In the genomic region with DNA sequence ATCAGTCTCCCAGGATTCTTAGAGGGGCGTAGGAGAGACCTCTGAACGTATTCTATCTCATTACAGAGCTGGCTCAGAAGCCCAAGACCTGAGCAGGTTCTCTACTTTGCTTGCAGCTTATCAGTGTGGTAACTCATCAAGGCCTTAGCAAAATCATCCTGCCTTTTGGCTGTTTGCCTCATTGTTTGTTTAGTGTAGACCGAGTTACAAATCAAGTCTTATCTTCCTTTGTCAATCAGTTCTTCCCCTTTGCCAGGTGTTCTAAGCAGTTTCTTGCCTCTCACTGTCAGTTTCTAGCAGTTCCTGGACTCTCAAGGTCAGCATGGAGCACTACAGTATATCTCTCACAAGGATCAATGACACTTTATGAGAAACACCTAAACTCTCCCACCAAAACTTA, we compare ENCODE assay signal across 18 cellular contexts. TPM values are rescaled to one million over a fixed set of nuclear protein-coding genes. Genes with fewer than 3 reads are reported as not detected.
DNase-seq lines count a peak whose midpoint lies in the region; ATAC-seq, FAIRE-seq and TF ChIP-seq lines count a peak whose summit lies in the region.
"Had no signal": no experiment of that assay in that cellular context is flagged by ENCODE, and none has a peak within 500 bp of the region (broad histone marks: within the 10 kb centered on the region; RNA-seq: fewer than 3 reads in every experiment).

No MANE protein-coding gene starts in this region.

- RAD21 ChIA-PET in HCT116 (lab: Charles Lee; ENCODE audit: low non-redundant PET in 1 of 2, low total read pairs in 2 of 2, uncharacterized antibody in 2 of 2, unreplicated experiment in 2 of 2) = no interaction called here

- TF ChIP-seq CTCF in HCT116 (IDR thresholded peaks at IDR 0.05 in 2 of 3, conservative IDR thresholded peaks at IDR 0.05 in 1 of 3; ENCODE audit: borderline replicate concordance in 1 of 3, insufficient read depth in 1 of 3, low read depth in 2 of 3, low read length in 2 of 3) (no peak), tibial nerve (IDR thresholded peaks at IDR 0.05) (no peak)

- no peaks in the 10 kb centered on the region for H3K9me2 ChIP-seq in HCT116 (ENCODE audit: insufficient read depth)

- 25 to 62% (median 33%) methylated on average over 3 of the region's 3 CpGs for WGBS in small intestine, 3 donors
- 75 to 77% methylated on average over 3 of the region's 3 CpGs for WGBS in tibial nerve, 2 donors

- FAIRE-seq in small intestine (lab: Jason Lieb, UNC) = no peak

- H3K9ac ChIP-seq in HCT116 (ENCODE audit: low read length) = no peak overlapping the region
- H3K9ac ChIP-seq: GM23248 had no signal

- H3K4me2 ChIP-seq in HCT116 (ENCODE audit: low read length) = no peak overlapping the region

- peak overlapping the region; percentile 12 for H2AFZ ChIP-seq in HCT116 (ENCODE audit: low read depth, low read length, poor library complexity, severe bottlenecking)
- H2AFZ ChIP-seq: GM23248 had no signal

- intact Hi-C loops in HCT116 (cut with micrococcal nuclease) = no loop called here

- CTCF ChIA-PET in HCT116 (lab: Charles Lee) = no interaction called here

- H3K27ac ChIP-seq in HCT116 (ENCODE audit: low read depth, low read length) (no peak overlapping the region), small intestine (ENCODE audit: low read depth in 1 of 2, low read length in 1 of 2) (no peak overlapping the region), tibial nerve (no peak overlapping the region)
- H3K27ac ChIP-seq: GM23248 had no signal

- no peaks in the 10 kb centered on the region for H3K79me2 ChIP-seq in HCT116 (ENCODE audit: insufficient read depth, low read length)

- TF ChIP-seq EP300 in tibial nerve (IDR thresholded peaks at IDR 0.05) = no peak

- H3K36me3 ChIP-seq in HCT116 (ENCODE audit: control insufficient read depth in 1 of 2, insufficient read depth in 2 of 2, low read length in 2 of 2) (no peaks in the 10 kb centered on the region), small intestine (ENCODE audit: control insufficient read depth in 2 of 2, insufficient read depth in 2 of 2, low read length in 2 of 2) (no peaks in the 10 kb centered on the region), tibial nerve (no peaks in the 10 kb centered on the region)

- H3K4me3 ChIP-seq in HCT116 (replicated peaks in 1 of 2; ENCODE audit: low read depth in 1 of 2, low read length in 2 of 2) (no peak overlapping the region), small intestine (ENCODE audit: low read depth in 1 of 2, low read length in 2 of 2) (no peak overlapping the region), tibial nerve (no peak overlapping the region)
- H3K4me3 ChIP-seq: GM23248 had no signal

- no peak for TF ChIP-seq POLR2A in HCT116 (IDR thresholded peaks at IDR 0.05; ENCODE audit: borderline replicate concordance, extremely low read depth, insufficient read depth, insufficient read length)
- no peak for TF ChIP-seq POLR2A in tibial nerve (IDR thresholded peaks at IDR 0.05)

- no peak for ATAC-seq in HCT116
- ATAC-seq in HG02973 (IDR thresholded peaks at IDR 0.05; ENCODE audit: unreplicated experiment) = no peak

- no peaks in the 10 kb centered on the region for H4K20me1 ChIP-seq in HCT116 (ENCODE audit: insufficient read depth)

- no TSS peak for BruUV-seq in HCT116 (replicated peaks; lab: Mats Ljungman, UMichigan)

- H3K27me3 ChIP-seq in HCT116 (ENCODE audit: insufficient read depth, low read length) (no peaks in the 10 kb centered on the region), small intestine (ENCODE audit: control insufficient read depth in 2 of 2, insufficient read depth in 2 of 2, low read length in 2 of 2) (no peaks in the 10 kb centered on the region), tibial nerve (no peaks in the 10 kb centered on the region)

- no peaks in the 10 kb centered on the region for H3K4me1 ChIP-seq in HCT116 (ENCODE audit: control insufficient read depth in 1 of 2, insufficient read depth in 2 of 2, low read length in 2 of 2)
- H3K4me1 ChIP-seq in small intestine (ENCODE audit: control insufficient read depth in 2 of 2, insufficient read depth in 1 of 2, low read depth in 1 of 2, low read length in 1 of 2) = no peaks in the 10 kb centered on the region
- no peaks in the 10 kb centered on the region for H3K4me1 ChIP-seq in tibial nerve

- H3K9me3 ChIP-seq in HCT116 (ENCODE audit: control insufficient read depth in 1 of 2, insufficient read depth in 1 of 2, low read depth in 1 of 2, low read length in 2 of 2) (no peaks in the 10 kb centered on the region), small intestine (ENCODE audit: control insufficient read depth, low read depth) (no peaks in the 10 kb centered on the region), tibial nerve (no peaks in the 10 kb centered on the region)

- no peak for TF ChIP-seq RAD21 in HCT116 (IDR thresholded peaks at IDR 0.05; ENCODE audit: low read depth)

- DNase-seq in HCT116 (ENCODE audit: low read depth, low spot score) = no peak
- DNase-seq in NCI-H526 treated with DMSO at 0.1 percent for 48 hours (lab: John Stamatoyannopoulos, UW) = peak; percentile 47
- DNase-seq in iris pigment epithelial cell (ENCODE audit: low read depth) = peak; percentile 12
- peak; percentile 26 for DNase-seq in small intestine
- no peak for DNase-seq in activated naive CD4-positive, alpha-beta T cell treated with Interleukin-2 at 50 U/mL for 16 hours
- DNase-seq in tibial nerve (ENCODE audit: low spot score in 2 of 2) = no peak
- DNase-seq: AML-193, DMS 273 treated with DMSO at 0.1 percent for 48 hours, DND-41, GM23248, IMR-90, Karpas-422, MM.1S, NCI-H1092 treated with DMSO at 0.1 percent for 48 hours, NCI-H2081 treated with DMSO at 0.1 percent for 48 hours, NCI-H774, SHP77 treated with DMSO at 0.1 percent for 48 hours had no signal

- POLR2A ChIA-PET in HCT116 (lab: Charles Lee) = interaction anchor here (1.6 kb wide), 1 partner anchor 9 kb away, joined by 4 read pairs; no protein-coding TSS in a partner anchor

TF ChIP-seq in HCT116, 20 proteins besides CTCF, POLR2A, EP300 and RAD21:
- TF ChIP-seq JUND (IDR thresholded peaks at IDR 0.05) = no peak
- TF ChIP-seq, protein P1, sequence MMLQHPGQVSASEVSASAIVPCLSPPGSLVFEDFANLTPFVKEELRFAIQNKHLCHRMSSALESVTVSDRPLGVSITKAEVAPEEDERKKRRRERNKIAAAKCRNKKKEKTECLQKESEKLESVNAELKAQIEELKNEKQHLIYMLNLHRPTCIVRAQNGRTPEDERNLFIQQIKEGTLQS (IDR thresholded peaks at IDR 0.05) = no peak

RNA-seq across cellular contexts. Expression of a gene that starts 30.9 kb away (rescaled TPM):
- 43.8 TPM for total RNA-seq in HCT116 (2021; ENCODE audit: unreplicated experiment)
- 13.1 and 19.2 TPM in 2 replicates for polyA plus RNA-seq in HCT116 (2012)
- polyA plus RNA-seq in small intestine = 10 to 100 TPM in 2 of 3 donors, 1 to 10 TPM in 1; 5.1 to 12.9 (median 10.3) TPM
- total RNA-seq in tibial nerve = 10 to 100 TPM; 63.3 to 84.3 (median 70.6) TPM

Comparison
In these comparisons a context has a peak if more than half of its experiments do, and no peak if none do; other contexts are left out.
1. DNase-seq: peak in NCI-H526 treated with DMSO at 0.1 percent for 48 hours (single experiment), iris pigment epithelial cell (single experiment) and small intestine (single experiment); none in HCT116 (single experiment), activated naive CD4-positive, alpha-beta T cell treated with Interleukin-2 at 50 U/mL for 16 hours (single experiment) and tibial nerve (0 of 2).